Comparison of ENCODE assay signal across 10 cellular contexts in genomic region chr10:26439436-26440090, GRCh38. TPM values are rescaled to one million over a fixed set of nuclear protein-coding genes. Genes with fewer than 3 reads are reported as not detected.
DNase-seq lines count a peak whose midpoint lies in the region; ATAC-seq and TF ChIP-seq lines count a peak whose summit lies in the region.
"Had no signal": no experiment of that assay in that cellular context is flagged by ENCODE, and none has a peak within 500 bp of the region (broad histone marks: within the 10 kb centered on the region; RNA-seq: fewer than 3 reads in every experiment).

No MANE protein-coding gene starts in this region.

- no peaks in the 10 kb centered on the region for H3K4me1 ChIP-seq in right cardiac atrium (ENCODE audit: control insufficient read depth, insufficient read depth, low read length)
- H3K4me1 ChIP-seq in upper lobe of left lung: peaks cover 0 to 15% (median 4%) of the 10 kb centered on the region in 4 donors

- intact Hi-C loops in right cardiac atrium (cut with DNase I): no loop called here
- intact Hi-C loops in cardiac septum (cut with DNase I): no loop called here

- DNase-seq in right cardiac atrium (no peak), cardiac septum (ENCODE audit: low spot score) (no peak), RPMI8226 (peak; percentile 45), fibroblast of mammary gland (ENCODE audit: low read depth) (peak; percentile 14), upper lobe of left lung (no peak), C1 segment of cervical spinal cord (lab: John Stamatoyannopoulos, UW) (no peak), midbrain (lab: John Stamatoyannopoulos, UW) (no peak)
- DNase-seq: NCI-H2029 had no signal

- no peaks in the 10 kb centered on the region for H3K36me3 ChIP-seq in upper lobe of left lung

- ATAC-seq in right cardiac atrium (no peak), upper lobe of left lung (ENCODE audit: low FRiP score in 2 of 2) (no peak), HG03045 (IDR thresholded peaks at IDR 0.05; ENCODE audit: unreplicated experiment) (no peak)

- H3K27me3 ChIP-seq in right cardiac atrium (ENCODE audit: control insufficient read depth, insufficient read depth): no peaks in the 10 kb centered on the region
- no peaks in the 10 kb centered on the region for H3K27me3 ChIP-seq in upper lobe of left lung

- H3K4me3 ChIP-seq in right cardiac atrium (ENCODE audit: low read length) (peak overlapping the region; percentile 69), fibroblast of mammary gland (ENCODE audit: control insufficient read depth, low read depth, low read length) (peak overlapping the region; percentile 49), upper lobe of left lung (peak overlapping the region; percentile 4 to 57 (median 52))

- 75% methylated on average over 13 of the region's 13 CpGs for WGBS in right cardiac atrium
- WGBS in upper lobe of left lung, 2 donors: 38 to 57% methylated on average over 13 of the region's 13 CpGs

- no peak for TF ChIP-seq POLR2A in upper lobe of left lung (IDR thresholded peaks at IDR 0.05)

- no peaks in the 10 kb centered on the region for H3K9me3 ChIP-seq in right cardiac atrium (ENCODE audit: control insufficient read depth, low read length)
- no peaks in the 10 kb centered on the region for H3K9me3 ChIP-seq in upper lobe of left lung

- H3K27ac ChIP-seq in right cardiac atrium (ENCODE audit: low read length) (no peak overlapping the region), upper lobe of left lung (peak overlapping the region; percentile 91 to 94 (median 93))

- TF ChIP-seq EP300 in upper lobe of left lung (IDR thresholded peaks at IDR 0.05): no peak

- TF ChIP-seq CTCF in fibroblast of mammary gland (conservative IDR thresholded peaks at IDR 0.05; ENCODE audit: control insufficient read depth, insufficient read depth, low read depth, low read length) (no peak), upper lobe of left lung (IDR thresholded peaks at IDR 0.05) (no peak)

RNA-seq across cellular contexts. Expression of gene APBB1IP, which starts 1.4 kb away (rescaled TPM):
- 1 to 10 TPM; 5.2 to 8.4 (median 6.9) TPM for total RNA-seq in right cardiac atrium
- polyA plus RNA-seq in right cardiac atrium: 2.8 TPM
- 2.5 TPM for total RNA-seq in cardiac septum
- 10 to 100 TPM; 15.8 to 45.1 (median 31.3) TPM for total RNA-seq in upper lobe of left lung
- total RNA-seq: osteocyte had no signal

Comparison
In these comparisons a context has a peak if more than half of its experiments do, and no peak if none do; other contexts are left out.
1. DNase-seq: peak in RPMI8226 (single experiment) and fibroblast of mammary gland (single experiment); none in right cardiac atrium (0 of 3), cardiac septum (single experiment), upper lobe of left lung (0 of 2), C1 segment of cervical spinal cord (0 of 14) and midbrain (single experiment).
2. Peak in every context shown above with its lines, with median percentiles within 50 percentile points of each other: H3K4me3 ChIP-seq.